1 cellular context compared by ENCODE assay signal in the genomic region with DNA sequence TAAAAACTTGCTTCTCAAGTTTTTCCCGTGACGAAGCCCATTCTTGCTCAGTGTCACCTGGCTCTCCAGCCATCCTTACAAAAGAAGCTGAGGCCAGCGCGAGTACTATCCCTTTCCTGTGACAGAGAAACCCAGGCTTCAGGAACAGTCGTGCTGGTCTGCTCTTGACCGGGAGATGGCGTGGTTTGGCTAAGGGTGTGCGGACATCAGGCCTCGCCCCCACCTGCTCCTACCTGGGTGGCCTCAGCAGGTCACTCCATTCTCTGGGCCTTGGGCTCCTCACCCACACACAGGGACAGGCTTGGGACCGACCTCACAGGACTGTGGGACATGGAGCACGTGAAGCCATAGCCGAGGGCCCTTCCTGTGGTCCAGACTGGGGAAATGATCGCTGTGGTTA.
TF ChIP-seq lines count a peak whose summit lies in the region.

No MANE protein-coding gene starts in this region.

TF ChIP-seq in WTC11, 78 proteins besides CTCF, POLR2A, EP300 and RAD21 (continued from another document):
- TF ChIP-seq, protein P1, sequence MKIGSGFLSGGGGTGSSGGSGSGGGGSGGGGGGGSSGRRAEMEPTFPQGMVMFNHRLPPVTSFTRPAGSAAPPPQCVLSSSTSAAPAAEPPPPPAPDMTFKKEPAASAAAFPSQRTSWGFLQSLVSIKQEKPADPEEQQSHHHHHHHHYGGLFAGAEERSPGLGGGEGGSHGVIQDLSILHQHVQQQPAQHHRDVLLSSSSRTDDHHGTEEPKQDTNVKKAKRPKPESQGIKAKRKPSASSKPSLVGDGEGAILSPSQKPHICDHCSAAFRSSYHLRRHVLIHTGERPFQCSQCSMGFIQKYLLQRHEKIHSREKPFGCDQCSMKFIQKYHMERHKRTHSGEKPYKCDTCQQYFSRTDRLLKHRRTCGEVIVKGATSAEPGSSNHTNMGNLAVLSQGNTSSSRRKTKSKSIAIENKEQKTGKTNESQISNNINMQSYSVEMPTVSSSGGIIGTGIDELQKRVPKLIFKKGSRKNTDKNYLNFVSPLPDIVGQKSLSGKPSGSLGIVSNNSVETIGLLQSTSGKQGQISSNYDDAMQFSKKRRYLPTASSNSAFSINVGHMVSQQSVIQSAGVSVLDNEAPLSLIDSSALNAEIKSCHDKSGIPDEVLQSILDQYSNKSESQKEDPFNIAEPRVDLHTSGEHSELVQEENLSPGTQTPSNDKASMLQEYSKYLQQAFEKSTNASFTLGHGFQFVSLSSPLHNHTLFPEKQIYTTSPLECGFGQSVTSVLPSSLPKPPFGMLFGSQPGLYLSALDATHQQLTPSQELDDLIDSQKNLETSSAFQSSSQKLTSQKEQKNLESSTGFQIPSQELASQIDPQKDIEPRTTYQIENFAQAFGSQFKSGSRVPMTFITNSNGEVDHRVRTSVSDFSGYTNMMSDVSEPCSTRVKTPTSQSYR (CRISPR knock-in tag; IDR thresholded peaks at IDR 0.05): no peak
- TF ChIP-seq CREB1 (CRISPR knock-in tag; IDR thresholded peaks at IDR 0.05): no peak
- TF ChIP-seq NFATC4 (CRISPR knock-in tag; IDR thresholded peaks at IDR 0.05): no peak
- no peak for TF ChIP-seq HMGA2 (CRISPR knock-in tag; IDR thresholded peaks at IDR 0.05)
- no peak for TF ChIP-seq TP53 (CRISPR knock-in tag; IDR thresholded peaks at IDR 0.05)
- no peak for TF ChIP-seq NR2C2 (CRISPR knock-in tag; IDR thresholded peaks at IDR 0.05)
